Comparison of ENCODE assay signal across 16 cellular contexts in genomic region chr1:165290143-165290542, GRCh38.
DNase-seq lines count a peak whose midpoint lies in the region; ATAC-seq, FAIRE-seq and TF ChIP-seq lines count a peak whose summit lies in the region.
"Had no signal": no experiment of that assay in that cellular context is flagged by ENCODE, and none has a peak within 500 bp of the region (broad histone marks: within the 10 kb centered on the region; RNA-seq: fewer than 3 reads in every experiment).

No MANE protein-coding gene starts in this region.

- H3K36me3 ChIP-seq in keratinocyte (ENCODE audit: control insufficient read depth in 2 of 2, extremely low read depth in 1 of 2, insufficient read depth in 2 of 2, low read length in 2 of 2) (no peaks in the 10 kb centered on the region), upper lobe of right lung (no peaks in the 10 kb centered on the region)
- H3K36me3 ChIP-seq: esophagus muscularis mucosa had no signal

- no peak overlapping the region for H2AFZ ChIP-seq in keratinocyte (ENCODE audit: control insufficient read depth, low read length)

- dilution Hi-C loops in keratinocyte (cut with MboI; ENCODE audit: extremely low pct_ligation_motif_present, low sequenced_read_pairs): no loop called here

- intact Hi-C loops in upper lobe of right lung (cut with DNase I): no loop called here

- H3K9ac ChIP-seq in keratinocyte (ENCODE audit: control insufficient read depth, extremely low read depth, insufficient read depth, low read length): no peak overlapping the region

- H3K27ac ChIP-seq in keratinocyte (ENCODE audit: control insufficient read depth, insufficient read depth, low read length) (no peak overlapping the region), upper lobe of right lung (no peak overlapping the region)
- H3K27ac ChIP-seq: esophagus muscularis mucosa had no signal

- H4K20me1 ChIP-seq in keratinocyte (ENCODE audit: control insufficient read depth, extremely low read depth, insufficient read depth, low read length): no peaks in the 10 kb centered on the region

- H3K9me1 ChIP-seq in keratinocyte (ENCODE audit: control insufficient read depth, extremely low read depth, insufficient read depth, low read length): no peaks in the 10 kb centered on the region

- H3K4me3 ChIP-seq in keratinocyte (ENCODE audit: control insufficient read depth in 2 of 3, extremely low read depth in 1 of 3, insufficient read depth in 2 of 3, low read depth in 1 of 3, low read length in 3 of 3) (no peak overlapping the region), upper lobe of right lung (no peak overlapping the region)
- H3K4me3 ChIP-seq: esophagus muscularis mucosa had no signal

- peak; percentile 15 to 34 (median 29) for TF ChIP-seq CTCF in keratinocyte (optimal IDR thresholded peaks at IDR 0.05 in 1 of 3, IDR thresholded peaks at IDR 0.05 in 1 of 3, conservative IDR thresholded peaks at IDR 0.05 in 1 of 3; ENCODE audit: extremely low read depth in 1 of 3, insufficient read depth in 2 of 3, low read length in 3 of 3)
- TF ChIP-seq CTCF in upper lobe of right lung (IDR thresholded peaks at IDR 0.05): no peak

- no peaks in the 10 kb centered on the region for H3K79me2 ChIP-seq in keratinocyte (ENCODE audit: control insufficient read depth, insufficient read depth, low read length)

- H3K27me3 ChIP-seq in keratinocyte (ENCODE audit: control insufficient read depth, extremely low read depth, insufficient read depth, low read length) (peaks cover 13% of the 10 kb centered on the region), upper lobe of right lung (peaks cover 7% of the 10 kb centered on the region)

- no peak overlapping the region for H3K4me2 ChIP-seq in keratinocyte (ENCODE audit: control insufficient read depth, extremely low read depth, insufficient read depth, low read depth, low read length)

- H3K9me3 ChIP-seq in keratinocyte (ENCODE audit: control insufficient read depth, low read depth, low read length): no peaks in the 10 kb centered on the region
- H3K9me3 ChIP-seq in upper lobe of right lung: no peaks in the 10 kb centered on the region
- H3K9me3 ChIP-seq: esophagus muscularis mucosa had no signal

- no peak for FAIRE-seq in keratinocyte (lab: Jason Lieb, UNC)

- DNase-seq in DMS 273 treated with DMSO at 0.1 percent for 48 hours (lab: John Stamatoyannopoulos, UW): peak; percentile 35
- DNase-seq in HT-29 (ENCODE audit: low spot score): peak; percentile 9
- DNase-seq in keratinocyte (ENCODE audit: low read depth, low spot score): no peak
- DNase-seq in upper lobe of right lung: no peak
- no peak for DNase-seq in activated CD8-positive, alpha-beta memory T cell treated with anti-CD3 and anti-CD28 coated beads, Interleukin-2, amount 50 U/mL, for 4 hours
- DNase-seq in NCI-H1930 (lab: John Stamatoyannopoulos, UW): no peak
- DNase-seq: activated CD4-positive, alpha-beta T cell treated with anti-CD3 and anti-CD28 coated beads, Interleukin-2, amount 10 ng/mL, durations not matched to agents 7 days and 5 days; activated naive CD4-positive, alpha-beta T cell; CD4-positive, CD25-positive, alpha-beta regulatory T cell; immature natural killer cell; NCI-H774; right cardiac atrium; T-cell had no signal

- ATAC-seq in SK-N-SH treated with all-trans-retinoic acid at 6 μM for 48 hours (peak; percentile 44; the same call in 2 of the 3 replicates), upper lobe of right lung (no peak), HG03108 (IDR thresholded peaks at IDR 0.05; ENCODE audit: unreplicated experiment) (no peak)
- ATAC-seq: right cardiac atrium, T-cell had no signal

- H3K4me1 ChIP-seq in keratinocyte (ENCODE audit: control insufficient read depth, extremely low read depth, insufficient read depth, low read length) (no peaks in the 10 kb centered on the region), upper lobe of right lung (no peaks in the 10 kb centered on the region)
- H3K4me1 ChIP-seq: esophagus muscularis mucosa had no signal

TF ChIP-seq in SK-N-SH treated with all-trans-retinoic acid at 6 μM for 48 hours, 23 proteins besides CTCF, POLR2A, EP300 and RAD21 (continues in another document):
- TF ChIP-seq TOX (CRISPR knock-in tag; IDR thresholded peaks at IDR 0.05; ENCODE audit: borderline replicate concordance) (no peak), SNAI2 (CRISPR knock-in tag; IDR thresholded peaks at IDR 0.05) (no peak), CREB5 (CRISPR knock-in tag; IDR thresholded peaks at IDR 0.05; ENCODE audit: low read depth) (no peak), GLIS3 (CRISPR knock-in tag; IDR thresholded peaks at IDR 0.05) (no peak), RARB (CRISPR knock-in tag; IDR thresholded peaks at IDR 0.05) (no peak), ZNF565 (CRISPR knock-in tag; conservative IDR thresholded peaks at IDR 0.05; ENCODE audit: low read depth) (no peak), PPARA (CRISPR knock-in tag; IDR thresholded peaks at IDR 0.05; ENCODE audit: borderline replicate concordance) (no peak), CSDC2 (CRISPR knock-in tag; IDR thresholded peaks at IDR 0.05) (no peak), ZC3H10 (CRISPR knock-in tag; IDR thresholded peaks at IDR 0.05) (no peak), ZNF8 (CRISPR knock-in tag; IDR thresholded peaks at IDR 0.05) (no peak), TCF4 (CRISPR knock-in tag; IDR thresholded peaks at IDR 0.05; ENCODE audit: borderline replicate concordance) (no peak), ISL1 (CRISPR knock-in tag; IDR thresholded peaks at IDR 0.05) (no peak), OSR1 (CRISPR knock-in tag; IDR thresholded peaks at IDR 0.05) (no peak), PATZ1 (CRISPR knock-in tag; IDR thresholded peaks at IDR 0.05; ENCODE audit: borderline replicate concordance) (no peak), ZFP3 (CRISPR knock-in tag; IDR thresholded peaks at IDR 0.05) (no peak), BACH2 (CRISPR knock-in tag; IDR thresholded peaks at IDR 0.05; ENCODE audit: borderline replicate concordance) (no peak)
- TF ChIP-seq, protein P1, sequence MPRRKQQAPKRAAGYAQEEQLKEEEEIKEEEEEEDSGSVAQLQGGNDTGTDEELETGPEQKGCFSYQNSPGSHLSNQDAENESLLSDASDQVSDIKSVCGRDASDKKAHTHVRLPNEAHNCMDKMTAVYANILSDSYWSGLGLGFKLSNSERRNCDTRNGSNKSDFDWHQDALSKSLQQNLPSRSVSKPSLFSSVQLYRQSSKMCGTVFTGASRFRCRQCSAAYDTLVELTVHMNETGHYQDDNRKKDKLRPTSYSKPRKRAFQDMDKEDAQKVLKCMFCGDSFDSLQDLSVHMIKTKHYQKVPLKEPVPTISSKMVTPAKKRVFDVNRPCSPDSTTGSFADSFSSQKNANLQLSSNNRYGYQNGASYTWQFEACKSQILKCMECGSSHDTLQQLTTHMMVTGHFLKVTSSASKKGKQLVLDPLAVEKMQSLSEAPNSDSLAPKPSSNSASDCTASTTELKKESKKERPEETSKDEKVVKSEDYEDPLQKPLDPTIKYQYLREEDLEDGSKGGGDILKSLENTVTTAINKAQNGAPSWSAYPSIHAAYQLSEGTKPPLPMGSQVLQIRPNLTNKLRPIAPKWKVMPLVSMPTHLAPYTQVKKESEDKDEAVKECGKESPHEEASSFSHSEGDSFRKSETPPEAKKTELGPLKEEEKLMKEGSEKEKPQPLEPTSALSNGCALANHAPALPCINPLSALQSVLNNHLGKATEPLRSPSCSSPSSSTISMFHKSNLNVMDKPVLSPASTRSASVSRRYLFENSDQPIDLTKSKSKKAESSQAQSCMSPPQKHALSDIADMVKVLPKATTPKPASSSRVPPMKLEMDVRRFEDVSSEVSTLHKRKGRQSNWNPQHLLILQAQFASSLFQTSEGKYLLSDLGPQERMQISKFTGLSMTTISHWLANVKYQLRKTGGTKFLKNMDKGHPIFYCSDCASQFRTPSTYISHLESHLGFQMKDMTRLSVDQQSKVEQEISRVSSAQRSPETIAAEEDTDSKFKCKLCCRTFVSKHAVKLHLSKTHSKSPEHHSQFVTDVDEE (CRISPR knock-in tag; IDR thresholded peaks at IDR 0.05): no peak
- TF ChIP-seq, protein P2, sequence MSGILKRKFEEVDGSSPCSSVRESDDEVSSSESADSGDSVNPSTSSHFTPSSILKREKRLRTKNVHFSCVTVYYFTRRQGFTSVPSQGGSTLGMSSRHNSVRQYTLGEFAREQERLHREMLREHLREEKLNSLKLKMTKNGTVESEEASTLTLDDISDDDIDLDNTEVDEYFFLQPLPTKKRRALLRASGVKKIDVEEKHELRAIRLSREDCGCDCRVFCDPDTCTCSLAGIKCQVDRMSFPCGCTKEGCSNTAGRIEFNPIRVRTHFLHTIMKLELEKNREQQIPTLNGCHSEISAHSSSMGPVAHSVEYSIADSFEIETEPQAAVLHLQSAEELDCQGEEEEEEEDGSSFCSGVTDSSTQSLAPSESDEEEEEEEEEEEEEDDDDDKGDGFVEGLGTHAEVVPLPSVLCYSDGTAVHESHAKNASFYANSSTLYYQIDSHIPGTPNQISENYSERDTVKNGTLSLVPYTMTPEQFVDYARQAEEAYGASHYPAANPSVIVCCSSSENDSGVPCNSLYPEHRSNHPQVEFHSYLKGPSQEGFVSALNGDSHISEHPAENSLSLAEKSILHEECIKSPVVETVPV (CRISPR knock-in tag; IDR thresholded peaks at IDR 0.05): no peak

Comparison
In these comparisons a context has a peak if more than half of its experiments do, and no peak if none do; other contexts are left out.
1. DNase-seq: peak in DMS 273 treated with DMSO at 0.1 percent for 48 hours (single experiment) and HT-29 (single experiment); none in keratinocyte (single experiment), upper lobe of right lung (single experiment), activated CD8-positive, alpha-beta memory T cell treated with anti-CD3 and anti-CD28 coated beads, Interleukin-2, amount 50 U/mL, for 4 hours (single experiment) and NCI-H1930 (0 of 2).